ENCODE assay signal across 9 cellular contexts in the genomic region with DNA sequence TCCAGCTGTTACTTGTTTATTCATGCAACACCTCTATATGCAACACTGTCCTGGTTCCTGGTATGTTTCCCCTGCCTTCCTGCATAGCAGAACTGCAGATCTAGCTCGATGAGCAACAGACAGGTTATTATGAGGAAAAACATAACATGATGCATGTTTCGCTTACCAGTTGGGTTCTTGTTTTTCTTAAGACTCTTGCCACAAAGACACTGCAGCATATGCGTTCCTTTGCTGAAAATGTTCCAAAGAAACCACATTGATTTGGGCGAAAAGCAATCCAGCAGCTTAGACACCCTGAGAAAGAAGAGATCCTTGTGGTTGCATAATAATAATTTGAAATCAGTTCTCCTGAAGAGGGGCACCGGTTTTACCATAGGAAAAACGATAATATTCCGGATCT. TPM values are rescaled to one million over a fixed set of nuclear protein-coding genes. Genes with fewer than 3 reads are reported as not detected.
DNase-seq lines count a peak whose midpoint lies in the region; ATAC-seq and TF ChIP-seq lines count a peak whose summit lies in the region.
"Had no signal": no experiment of that assay in that cellular context is flagged by ENCODE, and none has a peak within 500 bp of the region (broad histone marks: within the 10 kb centered on the region; RNA-seq: fewer than 3 reads in every experiment).

No MANE protein-coding gene starts in this region.

- no peak overlapping the region for H3K18ac ChIP-seq in trophoblast cell (ENCODE audit: low read length)

- H3K36me3 Mint-ChIP-seq in CD4-positive, alpha-beta T cell (ENCODE audit: low read depth) = no peaks in the 10 kb centered on the region
- H3K36me3 Mint-ChIP-seq: stimulated activated naive B cell treated with anti-CD40 and anti-IgM and Interleukin-4, amounts not matched to agents 10 μg/mL and 1 μg/mL and 100 μg/mL, for 72 hours had no signal

- H2BK12ac ChIP-seq in trophoblast cell (ENCODE audit: low read length) = no peak overlapping the region

- peak; percentile 7 for TF ChIP-seq RAD21 in neural cell (conservative IDR thresholded peaks at IDR 0.05)

- H3K79me1 ChIP-seq in trophoblast cell (ENCODE audit: low read length) = no peaks in the 10 kb centered on the region

- H3K9me2 ChIP-seq in neural cell (ENCODE audit: insufficient read depth, low read length) = no peaks in the 10 kb centered on the region

- no peak for TF ChIP-seq CTCF in CD4-positive, alpha-beta T cell (IDR thresholded peaks at IDR 0.05)
- TF ChIP-seq CTCF in epithelial cell of esophagus (IDR thresholded peaks at IDR 0.05; ENCODE audit: insufficient read depth, low read depth, low read length, missing control alignments) (no peak), neural cell (IDR thresholded peaks at IDR 0.05; ENCODE audit: poor library complexity, severe bottlenecking) (no peak)

- no peak overlapping the region for H4K12ac ChIP-seq in trophoblast cell (ENCODE audit: low read depth, low read length)

- no peaks in the 10 kb centered on the region for H3K9me3 Mint-ChIP-seq in CD4-positive, alpha-beta T cell
- H3K9me3 Mint-ChIP-seq: stimulated activated naive B cell treated with anti-CD40 and anti-IgM and Interleukin-4, amounts not matched to agents 10 μg/mL and 1 μg/mL and 100 μg/mL, for 72 hours had no signal

- H4K8ac ChIP-seq in trophoblast cell (ENCODE audit: low read depth, low read length) = no peak overlapping the region

- intact Hi-C loops in CD4-positive, alpha-beta T cell (cut with DNase I, micrococcal nuclease) = no loop called here

- peaks cover 2 to 10% of the 10 kb centered on the region in 2 experiments for H3K4me1 ChIP-seq in trophoblast cell (ENCODE audit: control insufficient read depth in 1 of 2, insufficient read depth in 2 of 2, low read length in 2 of 2)

- H3K4me1 Mint-ChIP-seq in CD4-positive, alpha-beta T cell (ENCODE audit: low read depth) = peaks cover 27% of the 10 kb centered on the region

- peaks cover 5% of the 10 kb centered on the region for H3F3A ChIP-seq in neural cell (ENCODE audit: insufficient read depth, low read length, poor library complexity, severe bottlenecking)

- no peaks in the 10 kb centered on the region for H3K9me3 ChIP-seq in CD4-positive, alpha-beta T cell (ENCODE audit: control insufficient read depth, low read length)
- H3K9me3 ChIP-seq in neural cell (ENCODE audit: low read length) (no peaks in the 10 kb centered on the region), trophoblast cell (ENCODE audit: insufficient read depth, low read depth, low read length) (peaks cover 5% of the 10 kb centered on the region)

- no peaks in the 10 kb centered on the region for H3K36me3 ChIP-seq in neural cell (ENCODE audit: insufficient read depth, low read length)
- no peaks in the 10 kb centered on the region for H3K36me3 ChIP-seq in trophoblast cell (ENCODE audit: control insufficient read depth in 1 of 2, insufficient read depth in 2 of 2, low read length in 2 of 2)

- no peak overlapping the region for H3K27ac Mint-ChIP-seq in CD4-positive, alpha-beta T cell
- H3K27ac Mint-ChIP-seq: stimulated activated naive B cell treated with anti-CD40 and anti-IgM and Interleukin-4, amounts not matched to agents 10 μg/mL and 1 μg/mL and 100 μg/mL, for 72 hours had no signal

- no peaks in the 10 kb centered on the region for H4K20me1 ChIP-seq in neural cell (ENCODE audit: insufficient read depth)

- TF ChIP-seq EP300 in neural cell (conservative IDR thresholded peaks at IDR 0.05; ENCODE audit: poor library complexity, severe bottlenecking) = no peak

- H3K9ac ChIP-seq in neural cell (ENCODE audit: low read length) (peak overlapping the region; percentile 60), trophoblast cell (ENCODE audit: low read length) (no peak overlapping the region)

- H2BK120ac ChIP-seq in trophoblast cell (ENCODE audit: insufficient read depth, low read length, poor library complexity) = no peak overlapping the region

- H3K23ac ChIP-seq in trophoblast cell (ENCODE audit: low read length) = no peak overlapping the region

- H4K91ac ChIP-seq in trophoblast cell (ENCODE audit: low read depth, low read length) = no peak overlapping the region

- peak overlapping the region; percentile 7 for H2AFZ ChIP-seq in neural cell (ENCODE audit: low read depth, low read length)
- no peak overlapping the region for H2AFZ ChIP-seq in trophoblast cell (ENCODE audit: insufficient read depth, low read length, poor library complexity)

- H3K79me2 ChIP-seq in neural cell (replicated peaks; ENCODE audit: insufficient read depth, low read length) = no peaks in the 10 kb centered on the region
- no peaks in the 10 kb centered on the region for H3K79me2 ChIP-seq in trophoblast cell (ENCODE audit: control insufficient read depth, insufficient read depth, low read length, poor library complexity)

- peak overlapping the region; percentile 54 for H3K4me2 ChIP-seq in neural cell (ENCODE audit: low read length)
- H3K4me2 ChIP-seq in trophoblast cell (ENCODE audit: low read length) = no peak overlapping the region

- peaks cover 46% of the 10 kb centered on the region for H3K27me3 ChIP-seq in CD4-positive, alpha-beta T cell (ENCODE audit: control insufficient read depth, insufficient read depth, low read length)
- H3K27me3 ChIP-seq in neural cell (ENCODE audit: insufficient read depth, low read depth, low read length) = peaks cover 44% of the 10 kb centered on the region
- H3K27me3 ChIP-seq in trophoblast cell (ENCODE audit: insufficient read depth, low read length) = peaks cover 37% of the 10 kb centered on the region

- no CpG with 5 or more reads among the region's 7 CpGs for WGBS in trophoblast cell (ENCODE audit: extremely low coverage, insufficient coverage, insufficient read length)

- POLR2A ChIA-PET in CD4-positive, alpha-beta T cell (lab: Charles Lee) = interaction anchor here (0.7 to 1.1 kb wide), 2 partner anchors 190 to 391 kb away, joined by 3 read pairs; no protein-coding TSS in a partner anchor

- H2BK5ac ChIP-seq in trophoblast cell (ENCODE audit: low read depth, low read length, poor library complexity) = no peak overlapping the region

- H3K4me3 Mint-ChIP-seq in CD4-positive, alpha-beta T cell = peak overlapping the region; percentile 52

- DNase-seq in CD4-positive, alpha-beta T cell = no peak
- DNase-seq in SHP77 treated with DMSO at 0.1 percent for 48 hours (lab: John Stamatoyannopoulos, UW) (peak; percentile 60), epithelial cell of esophagus (ENCODE audit: low read depth) (peak; percentile 50), NCI-H1092 treated with DMSO at 0.1 percent for 48 hours (lab: John Stamatoyannopoulos, UW) (no peak), HuH-7 (ENCODE audit: low spot score) (no peak), trophoblast cell (no peak)
- DNase-seq: stimulated activated naive B cell treated with anti-CD40 and anti-IgM and Interleukin-4, amounts not matched to agents 10 μg/mL and 1 μg/mL and 100 μg/mL, for 72 hours had no signal

- H3K14ac ChIP-seq in trophoblast cell (ENCODE audit: low read length) = no peak overlapping the region

- peak overlapping the region; percentile 42 for H3K4me3 ChIP-seq in epithelial cell of esophagus (ENCODE audit: low read length)
- H3K4me3 ChIP-seq in neural cell (ENCODE audit: low read length) = peak overlapping the region; percentile 80
- no peak overlapping the region for H3K4me3 ChIP-seq in trophoblast cell (ENCODE audit: low read depth, low read length)

- H3K27ac ChIP-seq in CD4-positive, alpha-beta T cell (ENCODE audit: low read depth, low read length) = no peak overlapping the region
- peak overlapping the region; percentile 39 for H3K27ac ChIP-seq in neural cell (ENCODE audit: low read length)
- no peak overlapping the region for H3K27ac ChIP-seq in trophoblast cell (ENCODE audit: low read depth, low read length)

- H2AK5ac ChIP-seq in trophoblast cell (ENCODE audit: low read length) = no peak overlapping the region

- peaks cover 82% of the 10 kb centered on the region for H3K27me3 Mint-ChIP-seq in CD4-positive, alpha-beta T cell

- CTCF ChIA-PET in CD4-positive, alpha-beta T cell (lab: Charles Lee) = no interaction called here

- ATAC-seq in CD4-positive, alpha-beta T cell (ENCODE audit: poor library complexity) = no peak
- ATAC-seq in HG02798 (IDR thresholded peaks at IDR 0.05; ENCODE audit: poor library complexity, unreplicated experiment) = no peak

- no peak overlapping the region for H3K4ac ChIP-seq in trophoblast cell (ENCODE audit: low read depth, low read length)

TF ChIP-seq in neural cell, 6 proteins besides CTCF, POLR2A, EP300 and RAD21:
- no peak for TF ChIP-seq TAF1 (IDR thresholded peaks at IDR 0.05; ENCODE audit: low read depth)
- TF ChIP-seq, protein P1, sequence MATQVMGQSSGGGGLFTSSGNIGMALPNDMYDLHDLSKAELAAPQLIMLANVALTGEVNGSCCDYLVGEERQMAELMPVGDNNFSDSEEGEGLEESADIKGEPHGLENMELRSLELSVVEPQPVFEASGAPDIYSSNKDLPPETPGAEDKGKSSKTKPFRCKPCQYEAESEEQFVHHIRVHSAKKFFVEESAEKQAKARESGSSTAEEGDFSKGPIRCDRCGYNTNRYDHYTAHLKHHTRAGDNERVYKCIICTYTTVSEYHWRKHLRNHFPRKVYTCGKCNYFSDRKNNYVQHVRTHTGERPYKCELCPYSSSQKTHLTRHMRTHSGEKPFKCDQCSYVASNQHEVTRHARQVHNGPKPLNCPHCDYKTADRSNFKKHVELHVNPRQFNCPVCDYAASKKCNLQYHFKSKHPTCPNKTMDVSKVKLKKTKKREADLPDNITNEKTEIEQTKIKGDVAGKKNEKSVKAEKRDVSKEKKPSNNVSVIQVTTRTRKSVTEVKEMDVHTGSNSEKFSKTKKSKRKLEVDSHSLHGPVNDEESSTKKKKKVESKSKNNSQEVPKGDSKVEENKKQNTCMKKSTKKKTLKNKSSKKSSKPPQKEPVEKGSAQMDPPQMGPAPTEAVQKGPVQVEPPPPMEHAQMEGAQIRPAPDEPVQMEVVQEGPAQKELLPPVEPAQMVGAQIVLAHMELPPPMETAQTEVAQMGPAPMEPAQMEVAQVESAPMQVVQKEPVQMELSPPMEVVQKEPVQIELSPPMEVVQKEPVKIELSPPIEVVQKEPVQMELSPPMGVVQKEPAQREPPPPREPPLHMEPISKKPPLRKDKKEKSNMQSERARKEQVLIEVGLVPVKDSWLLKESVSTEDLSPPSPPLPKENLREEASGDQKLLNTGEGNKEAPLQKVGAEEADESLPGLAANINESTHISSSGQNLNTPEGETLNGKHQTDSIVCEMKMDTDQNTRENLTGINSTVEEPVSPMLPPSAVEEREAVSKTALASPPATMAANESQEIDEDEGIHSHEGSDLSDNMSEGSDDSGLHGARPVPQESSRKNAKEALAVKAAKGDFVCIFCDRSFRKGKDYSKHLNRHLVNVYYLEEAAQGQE (IDR thresholded peaks at IDR 0.05; ENCODE audit: borderline replicate concordance) = no peak
- TF ChIP-seq MXI1 (conservative IDR thresholded peaks at IDR 0.05; ENCODE audit: poor library complexity, severe bottlenecking) = no peak
- TF ChIP-seq SMC3 (conservative IDR thresholded peaks at IDR 0.05; ENCODE audit: poor library complexity) = no peak
- no peak for TF ChIP-seq EZH2 (IDR thresholded peaks at IDR 0.05; ENCODE audit: borderline replicate concordance, insufficient read depth, low read length, poor library complexity, severe bottlenecking)
- TF ChIP-seq POLR2AphosphoS5 (IDR thresholded peaks at IDR 0.05) = no peak
TF ChIP-seq in neural cell: peak in this region for 0.

RNA-seq across cellular contexts. Expression of a gene that starts 0.5 kb away (rescaled TPM):
- total RNA-seq in CD4-positive, alpha-beta T cell = not detected
- polyA plus RNA-seq in neural cell = 35.6 and 36.4 TPM in 2 replicates
- polyA minus RNA-seq in neural cell = 112 and 148 TPM in 2 replicates
- polyA plus RNA-seq in trophoblast cell (2013) = 0.03 TPM in 2 replicates

Comparison
In these comparisons a context has a peak if more than half of its experiments do, and no peak if none do; other contexts are left out.
1. DNase-seq: peak in SHP77 treated with DMSO at 0.1 percent for 48 hours (single experiment) and epithelial cell of esophagus (single experiment); none in CD4-positive, alpha-beta T cell (0 of 10), NCI-H1092 treated with DMSO at 0.1 percent for 48 hours (single experiment), HuH-7 (single experiment) and trophoblast cell (0 of 2).